ENCODE assay signal across 1 cellular context in genomic region chr9:87109851-87110250, GRCh38.
TF ChIP-seq lines count a peak whose summit lies in the region.

No MANE protein-coding gene starts in this region.

TF ChIP-seq in IMR-90, 13 proteins besides CTCF, POLR2A, EP300 and RAD21 (continued from another document):
- TF ChIP-seq ELK1 (IDR thresholded peaks at IDR 0.05; ENCODE audit: borderline replicate concordance, low read depth, low read length) (no peak), SMC3 (IDR thresholded peaks at IDR 0.05; ENCODE audit: low read depth, low read length) (no peak)
